Comparison of ENCODE assay signal across 22 cellular contexts in genomic region chrX:21966866-21967265, GRCh38. TPM values are rescaled to one million over a fixed set of nuclear protein-coding genes. Genes with fewer than 3 reads are reported as not detected.
DNase-seq lines count a peak whose midpoint lies in the region; ATAC-seq, FAIRE-seq and TF ChIP-seq lines count a peak whose summit lies in the region.
"Had no signal": no experiment of that assay in that cellular context is flagged by ENCODE, and none has a peak within 500 bp of the region (broad histone marks: within the 10 kb centered on the region; RNA-seq: fewer than 3 reads in every experiment).

No MANE protein-coding gene starts in this region.

- H3K4me1 Mint-ChIP-seq in Calu3 (ENCODE audit: low read depth, unreplicated experiment) = peaks cover 27% of the 10 kb centered on the region
- H3K4me1 Mint-ChIP-seq: CD14-positive monocyte had no signal

- DNase-seq in A549 (ENCODE audit: low read depth in 1 of 2, low spot score in 1 of 2) = no peak
- DNase-seq in HTR-8/SVneo (ENCODE audit: insufficient read length, low spot score) = no peak
- peak; percentile 54 for DNase-seq in osteoblast (ENCODE audit: insufficient read length, low spot score, missing footprints)
- no peak for DNase-seq in nucleus accumbens (lab: John Stamatoyannopoulos, UW)
- no peak for DNase-seq in Calu3
- no peak for DNase-seq in foreskin melanocyte
- DNase-seq: ACHN; BE2C; C1 segment of cervical spinal cord; CD4-positive, alpha-beta memory T cell; CD4-positive, CD25-positive, alpha-beta regulatory T cell; CD8-positive, alpha-beta memory T cell; COR-L47; DMS79 treated with DMSO at 0.1 percent for 48 hours; GF-D8 had no signal

- H3K4me1 ChIP-seq in A549 (no peaks in the 10 kb centered on the region), osteoblast (ENCODE audit: insufficient read depth, low read length) (peaks cover 20% of the 10 kb centered on the region)
- H3K4me1 ChIP-seq: BE2C, BLaER1 had no signal

- no peak for ATAC-seq in A549

- peaks cover 3% of the 10 kb centered on the region for H4K20me1 ChIP-seq in osteoblast (ENCODE audit: insufficient read depth, low read length)

- CTCF ChIA-PET in A549 (lab: Yijun Ruan, JAX) (interaction anchor here (1.0 to 1.7 kb wide), 3 partner anchors 9 to 24 kb away, joined by 3 to 4 read pairs (median 3); no protein-coding TSS in a partner anchor), Calu3 (lab: Charles Lee) (interaction anchor here (0.5 kb wide), 1 partner anchor 104 kb away, joined by 5 read pairs; no protein-coding TSS in a partner anchor)

- BruUV-seq in Calu3 (replicated peaks; lab: Mats Ljungman, UMichigan) = no TSS peak

- 89% methylated on average over 9 of the region's 9 CpGs for WGBS in A549 (ENCODE audit: missing lambda C conversion rate)

- H3K9me3 Mint-ChIP-seq in Calu3 (ENCODE audit: low read depth, unreplicated experiment) = no peaks in the 10 kb centered on the region
- H3K9me3 Mint-ChIP-seq: CD4-positive, alpha-beta memory T cell; CD4-positive, CD25-positive, alpha-beta regulatory T cell; CD8-positive, alpha-beta memory T cell had no signal

- TF ChIP-seq CTCF in A549 (IDR thresholded peaks at IDR 0.05) (no peak), osteoblast (IDR thresholded peaks at IDR 0.05; ENCODE audit: extremely low read depth, low read depth, low read length) (no peak), Calu3 (IDR thresholded peaks at IDR 0.05; ENCODE audit: unreplicated experiment) (no peak)

- no peaks in the 10 kb centered on the region for H3K27me3 ChIP-seq in osteoblast (ENCODE audit: insufficient read depth, low read length)
- H3K27me3 ChIP-seq: BE2C, BLaER1 had no signal

- H3K4me2 ChIP-seq in A549 = no peak overlapping the region
- H3K4me2 ChIP-seq in osteoblast (ENCODE audit: insufficient read depth, low read length) = no peak overlapping the region
- H3K4me2 ChIP-seq: BLaER1 had no signal

- no peak overlapping the region for H3K4me3 Mint-ChIP-seq in Calu3 (ENCODE audit: low read depth, unreplicated experiment)
- H3K4me3 Mint-ChIP-seq: CD14-positive monocyte; CD4-positive, alpha-beta memory T cell; CD4-positive, CD25-positive, alpha-beta regulatory T cell; CD8-positive, alpha-beta memory T cell had no signal

- H3K36me3 Mint-ChIP-seq in Calu3 (ENCODE audit: insufficient read depth, unreplicated experiment) = peaks cover 47% of the 10 kb centered on the region

- POLR2A ChIA-PET in A549 (lab: Yijun Ruan, JAX) = no interaction called here

- H3K4me3 ChIP-seq in A549 = no peak overlapping the region
- H3K4me3 ChIP-seq in osteoblast (ENCODE audit: insufficient read depth, low read length) = no peak overlapping the region
- H3K4me3 ChIP-seq: BLaER1 had no signal

- H3K36me3 ChIP-seq in osteoblast (ENCODE audit: insufficient read depth, low read length) = peaks cover 16% of the 10 kb centered on the region
- H3K36me3 ChIP-seq: BE2C had no signal

- intact Hi-C loops in Calu3 (cut with micrococcal nuclease; ENCODE audit: unreplicated experiment) = no loop called here

- TF ChIP-seq RAD21 in A549 (conservative IDR thresholded peaks at IDR 0.05 in 1 of 2, IDR thresholded peaks at IDR 0.05 in 1 of 2) = no peak

- no peak for TF ChIP-seq POLR2A in A549 (IDR thresholded peaks at IDR 0.05; ENCODE audit: low read length)

- H3K27ac ChIP-seq in A549 (no peak overlapping the region), osteoblast (ENCODE audit: low read depth, low read length) (no peak overlapping the region)
- H3K27ac ChIP-seq: 22Rv1, BLaER1 had no signal

- no peaks in the 10 kb centered on the region for H3K27me3 Mint-ChIP-seq in Calu3 (ENCODE audit: unreplicated experiment)
- H3K27me3 Mint-ChIP-seq: CD4-positive, alpha-beta memory T cell; CD4-positive, CD25-positive, alpha-beta regulatory T cell had no signal

- FAIRE-seq in A549 (lab: Jason Lieb, UNC) = no peak
- peak; percentile 28 for FAIRE-seq in HTR-8/SVneo (lab: Jason Lieb, UNC)
- FAIRE-seq: D721Med, G401.6, GM12891, GM19239 had no signal

- H3K79me2 ChIP-seq in osteoblast (ENCODE audit: insufficient read depth, low read length) = peaks cover 78% of the 10 kb centered on the region

- no peak for TF ChIP-seq EP300 in A549 (IDR thresholded peaks at IDR 0.05)

- no peaks in the 10 kb centered on the region for H3K9me3 ChIP-seq in A549
- H3K9me3 ChIP-seq in osteoblast (ENCODE audit: low read depth, low read length) = no peaks in the 10 kb centered on the region
- H3K9me3 ChIP-seq: BE2C, BLaER1 had no signal

- H3K27ac Mint-ChIP-seq in Calu3 (ENCODE audit: unreplicated experiment) = no peak overlapping the region

- H2AFZ ChIP-seq in osteoblast (ENCODE audit: low read length) = no peak overlapping the region

TF ChIP-seq in A549, 52 proteins besides CTCF, POLR2A, EP300 and RAD21:
- no peak for TF ChIP-seq MYC (IDR thresholded peaks at IDR 0.05; ENCODE audit: borderline replicate concordance, low read length)
- no peak for TF ChIP-seq CHD4 (IDR thresholded peaks at IDR 0.05; ENCODE audit: borderline replicate concordance)
- TF ChIP-seq ZC3H11A (IDR thresholded peaks at IDR 0.05) = peak; percentile 36

RNA-seq across cellular contexts. Expression of gene SMS, which starts 26.4 kb away (rescaled TPM):
- polyA plus RNA-seq in A549 (2011; rRNA removed) (85.7 and 129 TPM in 2 replicates), A549 (2017; fragmentation: RNase III; extraction: RNeasy Plus Mini Kit Qiagen cat#74134 plus additional on column Dnase treatment) (180 to 193 TPM (median 180 TPM) in 3 replicates)
- polyA plus RNA-seq in A549 (2012; cell fraction: cytosol; rRNA removed) = 104 and 106 TPM in 2 replicates
- polyA plus RNA-seq in A549 (2012; cell fraction: nucleus; rRNA removed) = 43.9 and 44.9 TPM in 2 replicates
- polyA minus RNA-seq in A549 (2011; rRNA and poly(A)+ RNA removed) = 32.3 and 34.1 TPM in 2 replicates
- total RNA-seq in osteoblast (69.2 and 76.0 TPM in 2 replicates), Calu3 (2022) (215 and 225 TPM in 2 replicates)
